Comparison of ENCODE assay signal across 8 cellular contexts in genomic region chr3:159839561-159840379, GRCh38. TPM values are rescaled to one million over a fixed set of nuclear protein-coding genes. Genes with fewer than 3 reads are reported as not detected.
DNase-seq lines count a peak whose midpoint lies in the region; ATAC-seq, FAIRE-seq and TF ChIP-seq lines count a peak whose summit lies in the region.

TSS of gene SCHIP1 (plus strand) at chr3:159839861.

- no peak within 1 kb of the TSS for H3K4me3 Mint-ChIP-seq in activated CD4-positive, alpha-beta T cell treated with anti-CD3 and anti-CD28 coated beads for 36 hours
- peak within 1 kb of the TSS; percentile 92 for H3K4me3 Mint-ChIP-seq in neural progenitor cell

- peaks cover 22% of the 10 kb centered on the region for H3K27me3 Mint-ChIP-seq in activated CD4-positive, alpha-beta T cell treated with anti-CD3 and anti-CD28 coated beads for 36 hours
- H3K27me3 Mint-ChIP-seq in neural progenitor cell (ENCODE audit: insufficient read depth, low read depth) = no peaks in the 10 kb centered on the region

- H3K4me1 Mint-ChIP-seq in activated CD4-positive, alpha-beta T cell treated with anti-CD3 and anti-CD28 coated beads for 36 hours = no peaks in the 10 kb centered on the region
- peaks cover 49% of the 10 kb centered on the region for H3K4me1 Mint-ChIP-seq in neural progenitor cell

- H3K27me3 ChIP-seq in neural progenitor cell = no peaks in the 10 kb centered on the region

- H3K79me2 ChIP-seq in neural progenitor cell (ENCODE audit: low read depth) = peaks cover 51% of the 10 kb centered on the region

- H3K4me3 ChIP-seq in neural progenitor cell = peak within 1 kb of the TSS; percentile 72

- intact Hi-C loops in activated CD4-positive, alpha-beta T cell treated with anti-CD3 and anti-CD28 coated beads for 36 hours (cut with DNase I, micrococcal nuclease) = no loop called here

- peak; percentile 39 for FAIRE-seq in frontal cortex (lab: Jason Lieb, UNC)

- peaks cover 25% of the 10 kb centered on the region for H3F3A ChIP-seq in neural progenitor cell (ENCODE audit: low read depth)

- H3K4me2 ChIP-seq in neural progenitor cell = peak within 1 kb of the TSS; percentile 99

- no peaks in the 10 kb centered on the region for H3K9me3 Mint-ChIP-seq in activated CD4-positive, alpha-beta T cell treated with anti-CD3 and anti-CD28 coated beads for 36 hours (ENCODE audit: low read depth)
- H3K9me3 Mint-ChIP-seq in neural progenitor cell = no peaks in the 10 kb centered on the region

- ATAC-seq in activated CD4-positive, alpha-beta T cell treated with anti-CD3 and anti-CD28 coated beads for 36 hours = peak; percentile 47
- no peak for ATAC-seq in GM21786 (IDR thresholded peaks at IDR 0.05; ENCODE audit: unreplicated experiment)

- no peak within 1 kb of the TSS for H3K27ac Mint-ChIP-seq in activated CD4-positive, alpha-beta T cell treated with anti-CD3 and anti-CD28 coated beads for 36 hours
- H3K27ac Mint-ChIP-seq in neural progenitor cell = peak within 1 kb of the TSS; percentile 97

- CTCF ChIA-PET in activated CD4-positive, alpha-beta T cell treated with anti-CD3 and anti-CD28 coated beads for 36 hours (lab: Charles Lee) = interaction anchor here (0.7 to 0.8 kb wide), 2 partner anchors 81 to 352 kb away, joined by 3 read pairs; no protein-coding TSS in a partner anchor

- peak within 1 kb of the TSS; percentile 99 for H3K27ac ChIP-seq in neural progenitor cell

- no peaks in the 10 kb centered on the region for H4K20me1 ChIP-seq in neural progenitor cell (ENCODE audit: low read depth)

- H3K4me1 ChIP-seq in neural progenitor cell = peaks cover 37% of the 10 kb centered on the region

- H3K36me3 ChIP-seq in neural progenitor cell = no peaks in the 10 kb centered on the region

- TF ChIP-seq CTCF in neural progenitor cell (IDR thresholded peaks at IDR 0.05) = no peak

- no peaks in the 10 kb centered on the region for H3K9me3 ChIP-seq in neural progenitor cell (ENCODE audit: low read depth)

- DNase-seq in activated CD4-positive, alpha-beta T cell treated with anti-CD3 and anti-CD28 coated beads for 36 hours = peak; percentile 27
- DNase-seq in activated CD4-positive, alpha-beta T cell treated with anti-CD3 and anti-CD28 coated beads, Interleukin-2, amount 50 U/mL, for 1 hour = no peak
- DNase-seq in NCI-H526 treated with DMSO at 0.1 percent for 48 hours (lab: John Stamatoyannopoulos, UW) = peak; percentile 93
- peak; percentile 26 to 39 for DNase-seq in frontal cortex (ENCODE audit: low spot score in 2 of 2)
- peak; percentile 96 for DNase-seq in neural progenitor cell (ENCODE audit: low spot score)
- no peak for DNase-seq in activated effector memory CD4-positive, alpha-beta T cell treated with Interleukin-2 at 50 U/mL for 16 hours
- DNase-seq in DMS53 treated with DMSO at 0.1 percent for 48 hours (lab: John Stamatoyannopoulos, UW; ENCODE audit: unreplicated experiment) = no peak

- H3K36me3 Mint-ChIP-seq in activated CD4-positive, alpha-beta T cell treated with anti-CD3 and anti-CD28 coated beads for 36 hours (ENCODE audit: low read depth) = no peaks in the 10 kb centered on the region
- peaks cover 2% of the 10 kb centered on the region for H3K36me3 Mint-ChIP-seq in neural progenitor cell

- H3K9ac ChIP-seq in neural progenitor cell = peak within 1 kb of the TSS; percentile 60

- peak within 1 kb of the TSS; percentile 35 for H2AFZ ChIP-seq in neural progenitor cell (replicated peaks)

- POLR2A ChIA-PET in activated CD4-positive, alpha-beta T cell treated with anti-CD3 and anti-CD28 coated beads for 36 hours (lab: Charles Lee) = interaction anchor here (0.7 kb wide), 2 partner anchors 9 to 386 kb away, joined by 4 to 7 read pairs; no protein-coding TSS in a partner anchor

RNA-seq across cellular contexts. Expression of gene SCHIP1, which starts in this region (rescaled TPM):
- total RNA-seq in activated CD4-positive, alpha-beta T cell treated with anti-CD3 and anti-CD28 coated beads for 36 hours = not detected
- total RNA-seq in frontal cortex (60.3 TPM), neural progenitor cell (ENCODE audit: low replicate concordance) (31.2 and 41.5 TPM in 2 replicates)

Comparison
In these comparisons a context has a peak if more than half of its experiments do, and no peak if none do; other contexts are left out.
1. RNA of gene SCHIP1 (total RNA-seq): 60.3 TPM in frontal cortex (single experiment) and 31.2 to 41.5 TPM in neural progenitor cell; not detected in activated CD4-positive, alpha-beta T cell treated with anti-CD3 and anti-CD28 coated beads for 36 hours; every median in the first group is over 10 times any median in the second.
2. Peak in DNase-seq and ATAC-seq in activated CD4-positive, alpha-beta T cell treated with anti-CD3 and anti-CD28 coated beads for 36 hours; RNA of the gene not detected or under 1 TPM.
3. DNase-seq: peak in NCI-H526 treated with DMSO at 0.1 percent for 48 hours (single experiment), frontal cortex (2 of 2) and neural progenitor cell (single experiment); none in activated CD4-positive, alpha-beta T cell treated with anti-CD3 and anti-CD28 coated beads, Interleukin-2, amount 50 U/mL, for 1 hour (single experiment), activated effector memory CD4-positive, alpha-beta T cell treated with Interleukin-2 at 50 U/mL for 16 hours (single experiment) and DMS53 treated with DMSO at 0.1 percent for 48 hours (single experiment).